13 cellular contexts compared by ENCODE assay signal in genomic region chr3:193742628-193743027, GRCh38.
DNase-seq lines count a peak whose midpoint lies in the region; ATAC-seq, FAIRE-seq and TF ChIP-seq lines count a peak whose summit lies in the region.
"Had no signal": no experiment of that assay in that cellular context is flagged by ENCODE, and none has a peak within 500 bp of the region (broad histone marks: within the 10 kb centered on the region; RNA-seq: fewer than 3 reads in every experiment).

No MANE protein-coding gene starts in this region.

- peak; percentile 32 for TF ChIP-seq POLR2A in GM19099 (IDR thresholded peaks at IDR 0.05; ENCODE audit: extremely low read depth, insufficient read length, low read depth)

- no peak for FAIRE-seq in urothelium cell line (lab: Jason Lieb, UNC)

- TF ChIP-seq CTCF in psoas muscle (IDR thresholded peaks at IDR 0.05) (no peak), RWPE1 (conservative IDR thresholded peaks at IDR 0.05; ENCODE audit: low read depth) (no peak)

- no peaks in the 10 kb centered on the region for H3K36me3 ChIP-seq in psoas muscle (ENCODE audit: insufficient read depth in 1 of 2, low read depth in 1 of 2)
- H3K36me3 ChIP-seq: lower lobe of right lung had no signal

- WGBS in psoas muscle, 3 donors: 74 to 78% (median 76%) methylated on average over 4 of the region's 4 CpGs

- no peaks in the 10 kb centered on the region for H3K9me3 ChIP-seq in psoas muscle
- H3K9me3 ChIP-seq: lower lobe of right lung had no signal

- H3K4me1 ChIP-seq in psoas muscle: no peaks in the 10 kb centered on the region
- H3K4me1 ChIP-seq: parathyroid adenoma had no signal

- intact Hi-C loops in psoas muscle (cut with DNase I): no loop called here

- peak overlapping the region; percentile 60; the same call in 1 of the 2 replicates for H3K4me3 ChIP-seq in GM08714 (ENCODE audit: low read length)
- H3K4me3 ChIP-seq in psoas muscle: no peak overlapping the region
- H3K4me3 ChIP-seq: lower lobe of right lung had no signal

- POLR2A ChIA-PET in RWPE1 (lab: Yijun Ruan, JAX; ENCODE audit: low non-redundant PET): no interaction called here

- H3K27ac ChIP-seq in psoas muscle (no peak overlapping the region), RWPE1 (no peak overlapping the region)
- H3K27ac ChIP-seq: C4-2B, lower lobe of right lung, parathyroid adenoma had no signal

- ATAC-seq in HG02798 (IDR thresholded peaks at IDR 0.05; ENCODE audit: poor library complexity, unreplicated experiment) (peak; percentile 52), psoas muscle (no peak)
- ATAC-seq: lower lobe of right lung, SK-N-SH treated with all-trans-retinoic acid at 6 μM for 48 hours had no signal

- CTCF ChIA-PET in RWPE1 (lab: Yijun Ruan, JAX): no interaction called here

- H3K27me3 ChIP-seq in psoas muscle (ENCODE audit: insufficient read depth in 3 of 3, low read length in 2 of 3): no peaks in the 10 kb centered on the region

- peak; percentile 77 for DNase-seq in NCI-H774 (lab: John Stamatoyannopoulos, UW)
- DNase-seq in psoas muscle: no peak
- DNase-seq in urothelium cell line (ENCODE audit: low spot score): no peak
- DNase-seq in RWPE1 (ENCODE audit: low spot score): no peak
- DNase-seq in iPS-NIHi7 (ENCODE audit: extremely low spot score): no peak
- DNase-seq: glutamatergic neuron, lower lobe of right lung had no signal
